1 cellular context compared by ENCODE assay signal in the genomic region with DNA sequence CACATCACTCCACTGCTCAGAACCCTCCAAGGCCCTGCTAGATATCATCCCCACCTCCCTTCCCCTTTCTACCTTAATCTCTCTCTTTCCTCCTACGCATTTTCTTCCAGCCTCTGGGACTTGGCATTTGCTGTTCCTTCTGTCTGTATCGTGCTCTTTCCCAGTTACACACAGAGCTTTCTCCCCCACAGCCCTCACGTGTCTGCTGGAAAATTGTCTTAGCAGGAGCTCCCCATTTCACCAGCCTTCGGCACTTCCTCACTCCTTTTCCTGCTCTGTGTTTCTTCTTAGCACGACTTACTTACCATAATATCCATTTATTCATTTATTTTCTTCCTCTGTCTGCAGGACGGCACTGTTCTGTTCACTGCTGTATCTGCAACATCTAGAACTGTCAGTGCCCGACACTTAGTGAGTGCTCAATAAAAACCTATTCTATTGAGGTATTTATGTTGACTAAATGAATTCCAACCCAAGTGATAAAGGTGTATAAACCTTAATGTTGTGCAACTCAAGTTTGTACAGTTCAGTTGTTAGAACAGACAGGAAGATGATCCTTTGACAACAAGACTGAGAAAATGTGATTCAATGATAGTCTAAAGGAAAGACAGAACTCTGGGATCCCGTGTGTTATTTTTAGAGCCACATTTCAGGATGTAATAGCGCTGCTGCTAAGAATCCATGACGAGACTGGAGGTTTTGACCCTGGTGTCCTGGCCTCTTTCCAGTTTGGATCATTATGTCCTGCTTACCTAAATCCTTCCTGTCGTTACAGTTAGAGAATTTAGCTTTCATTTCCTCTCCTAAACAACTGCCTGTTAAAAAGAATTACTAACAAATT.
TF ChIP-seq lines count a peak whose summit lies in the region.

No MANE protein-coding gene starts in this region.

TF ChIP-seq in GM23338, 12 proteins besides CTCF, POLR2A, EP300 and RAD21 (continued from another document):
- TF ChIP-seq, protein P1, sequence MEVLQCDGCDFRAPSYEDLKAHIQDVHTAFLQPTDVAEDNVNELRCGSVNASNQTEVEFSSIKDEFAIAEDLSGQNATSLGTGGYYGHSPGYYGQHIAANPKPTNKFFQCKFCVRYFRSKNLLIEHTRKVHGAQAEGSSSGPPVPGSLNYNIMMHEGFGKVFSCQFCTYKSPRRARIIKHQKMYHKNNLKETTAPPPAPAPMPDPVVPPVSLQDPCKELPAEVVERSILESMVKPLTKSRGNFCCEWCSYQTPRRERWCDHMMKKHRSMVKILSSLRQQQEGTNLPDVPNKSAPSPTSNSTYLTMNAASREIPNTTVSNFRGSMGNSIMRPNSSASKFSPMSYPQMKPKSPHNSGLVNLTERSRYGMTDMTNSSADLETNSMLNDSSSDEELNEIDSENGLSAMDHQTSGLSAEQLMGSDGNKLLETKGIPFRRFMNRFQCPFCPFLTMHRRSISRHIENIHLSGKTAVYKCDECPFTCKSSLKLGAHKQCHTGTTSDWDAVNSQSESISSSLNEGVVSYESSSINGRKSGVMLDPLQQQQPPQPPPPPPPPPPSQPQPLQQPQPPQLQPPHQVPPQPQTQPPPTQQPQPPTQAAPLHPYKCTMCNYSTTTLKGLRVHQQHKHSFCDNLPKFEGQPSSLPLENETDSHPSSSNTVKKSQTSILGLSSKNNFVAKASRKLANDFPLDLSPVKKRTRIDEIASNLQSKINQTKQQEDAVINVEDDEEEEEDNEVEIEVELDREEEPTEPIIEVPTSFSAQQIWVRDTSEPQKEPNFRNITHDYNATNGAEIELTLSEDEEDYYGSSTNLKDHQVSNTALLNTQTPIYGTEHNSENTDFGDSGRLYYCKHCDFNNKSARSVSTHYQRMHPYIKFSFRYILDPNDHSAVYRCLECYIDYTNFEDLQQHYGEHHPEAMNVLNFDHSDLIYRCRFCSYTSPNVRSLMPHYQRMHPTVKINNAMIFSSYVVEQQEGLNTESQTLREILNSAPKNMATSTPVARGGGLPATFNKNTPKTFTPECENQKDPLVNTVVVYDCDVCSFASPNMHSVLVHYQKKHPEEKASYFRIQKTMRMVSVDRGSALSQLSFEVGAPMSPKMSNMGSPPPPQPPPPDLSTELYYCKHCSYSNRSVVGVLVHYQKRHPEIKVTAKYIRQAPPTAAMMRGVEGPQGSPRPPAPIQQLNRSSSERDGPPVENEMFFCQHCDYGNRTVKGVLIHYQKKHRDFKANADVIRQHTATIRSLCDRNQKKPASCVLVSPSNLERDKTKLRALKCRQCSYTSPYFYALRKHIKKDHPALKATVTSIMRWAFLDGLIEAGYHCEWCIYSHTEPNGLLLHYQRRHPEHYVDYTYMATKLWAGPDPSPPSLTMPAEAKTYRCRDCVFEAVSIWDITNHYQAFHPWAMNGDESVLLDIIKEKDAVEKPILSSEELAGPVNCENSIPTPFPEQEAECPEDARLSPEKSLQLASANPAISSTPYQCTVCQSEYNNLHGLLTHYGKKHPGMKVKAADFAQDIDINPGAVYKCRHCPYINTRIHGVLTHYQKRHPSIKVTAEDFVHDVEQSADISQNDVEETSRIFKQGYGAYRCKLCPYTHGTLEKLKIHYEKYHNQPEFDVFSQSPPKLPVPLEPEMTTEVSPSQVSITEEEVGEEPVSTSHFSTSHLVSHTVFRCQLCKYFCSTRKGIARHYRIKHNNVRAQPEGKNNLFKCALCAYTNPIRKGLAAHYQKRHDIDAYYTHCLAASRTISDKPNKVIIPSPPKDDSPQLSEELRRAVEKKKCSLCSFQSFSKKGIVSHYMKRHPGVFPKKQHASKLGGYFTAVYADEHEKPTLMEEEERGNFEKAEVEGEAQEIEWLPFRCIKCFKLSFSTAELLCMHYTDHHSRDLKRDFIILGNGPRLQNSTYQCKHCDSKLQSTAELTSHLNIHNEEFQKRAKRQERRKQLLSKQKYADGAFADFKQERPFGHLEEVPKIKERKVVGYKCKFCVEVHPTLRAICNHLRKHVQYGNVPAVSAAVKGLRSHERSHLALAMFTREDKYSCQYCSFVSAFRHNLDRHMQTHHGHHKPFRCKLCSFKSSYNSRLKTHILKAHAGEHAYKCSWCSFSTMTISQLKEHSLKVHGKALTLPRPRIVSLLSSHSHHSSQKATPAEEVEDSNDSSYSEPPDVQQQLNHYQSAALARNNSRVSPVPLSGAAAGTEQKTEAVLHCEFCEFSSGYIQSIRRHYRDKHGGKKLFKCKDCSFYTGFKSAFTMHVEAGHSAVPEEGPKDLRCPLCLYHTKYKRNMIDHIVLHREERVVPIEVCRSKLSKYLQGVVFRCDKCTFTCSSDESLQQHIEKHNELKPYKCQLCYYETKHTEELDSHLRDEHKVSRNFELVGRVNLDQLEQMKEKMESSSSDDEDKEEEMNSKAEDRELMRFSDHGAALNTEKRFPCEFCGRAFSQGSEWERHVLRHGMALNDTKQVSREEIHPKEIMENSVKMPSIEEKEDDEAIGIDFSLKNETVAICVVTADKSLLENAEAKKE (CRISPR knock-in tag; IDR thresholded peaks at IDR 0.05): no peak
- TF ChIP-seq POLR2AphosphoS5 (IDR thresholded peaks at IDR 0.05; ENCODE audit: low read depth) (no peak), EZH2 (IDR thresholded peaks at IDR 0.05; ENCODE audit: low read depth, unreplicated experiment) (no peak), ZNF331 (CRISPR knock-in tag; IDR thresholded peaks at IDR 0.05; ENCODE audit: low read depth) (no peak)
TF ChIP-seq in GM23338: peak in this region for 0.
